Comparison of ENCODE assay signal across 32 cellular contexts in the genomic region with DNA sequence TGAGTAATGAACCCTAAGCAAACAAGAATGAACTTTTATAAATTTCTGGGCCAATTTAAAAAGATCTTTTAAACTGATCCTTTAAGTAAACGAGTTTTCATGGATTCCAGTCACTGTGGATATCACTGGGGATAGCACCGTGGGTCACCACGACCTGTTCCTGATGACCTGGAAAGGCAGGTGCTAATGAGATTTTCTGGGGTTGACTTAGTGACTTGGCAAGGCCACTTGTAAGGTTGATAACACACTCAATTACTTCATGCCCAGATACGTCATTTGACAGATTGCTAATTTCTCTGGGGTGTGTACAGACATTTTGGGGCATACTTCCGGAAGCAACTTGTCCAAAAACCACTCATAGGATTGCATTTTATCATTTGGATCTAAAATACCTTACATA. TPM values are rescaled to one million over a fixed set of nuclear protein-coding genes. Genes with fewer than 3 reads are reported as not detected.
"Had no signal": no experiment of that assay in that cellular context is flagged by ENCODE, and none has a peak within 500 bp of the region (broad histone marks: within the 10 kb centered on the region; RNA-seq: fewer than 3 reads in every experiment).

No MANE protein-coding gene starts in this region.

- DNase-seq: activated CD4-positive, alpha-beta memory T cell treated with anti-CD3 and anti-CD28 coated beads for 36 hours; activated CD4-positive, alpha-beta T cell treated with anti-CD3 and anti-CD28 coated beads, Interleukin-2, amount 10 ng/mL, durations not matched to agents 7 days and 5 days; activated CD4-positive, CD25-positive, alpha-beta regulatory T cell; activated CD8-positive, alpha-beta memory T cell treated with anti-CD3 and anti-CD28 coated beads for 24 hours; activated gamma-delta T cell; activated naive CD4-positive, alpha-beta T cell treated with anti-CD3 and anti-CD28 coated beads for 36 hours; activated T-cell treated with anti-CD3 and anti-CD28 coated beads for 4 hours; activated T-cell treated with anti-CD3 and anti-CD28 coated beads, Interleukin-2, amount 50 U/mL, for 48 hours; amygdala; brain microvascular endothelial cell; NCI-H1092 treated with DMSO at 0.1 percent for 48 hours; NCI-H1417 treated with DMSO at 0.1 percent for 48 hours; NCI-H1694; NCI-H2029; NCI-H2107; NCI-H2171 treated with DMSO at 0.1 percent for 48 hours; NCI-H226; NCI-H526; NCI-H774; NK-92 treated with Interleukin-12 subunit alpha and Interleukin-12 subunit beta, amount 100 ng/mL, for 24 hours; OCI-M1; RPMI8226; SJCRH30; SK-N-SH; T-helper 1 cell had no signal

- H3K27me3 ChIP-seq: brain microvascular endothelial cell, cardiac muscle cell, SJCRH30 had no signal

- H3K9ac ChIP-seq: KMS-11, SK-N-SH had no signal

- ATAC-seq: activated T-helper 17 cell treated with anti-CD3 and anti-CD28 coated beads, Interleukin-2, amount 50 U/mL, for 72 hours; Panc1 had no signal

- H3K36me3 ChIP-seq: brain microvascular endothelial cell, cardiac muscle cell had no signal

- H3K27ac ChIP-seq: brain microvascular endothelial cell, cardiac muscle cell, KMS-11, SJCRH30, VCaP had no signal

- H3K4me2 ChIP-seq: KMS-11, SK-N-SH had no signal

- H3K9me3 ChIP-seq: SJCRH30, SK-N-SH had no signal

- H3K4me3 ChIP-seq: cardiac muscle cell, SJCRH30 had no signal

RNA-seq across cellular contexts. Expression of a gene that starts 24.5 kb away (rescaled TPM):
- total RNA-seq: activated CD4-positive, alpha-beta memory T cell treated with anti-CD3 and anti-CD28 coated beads for 36 hours; activated CD4-positive, alpha-beta T cell treated with anti-CD3 and anti-CD28 coated beads, Interleukin-2, amount 10 ng/mL, durations not matched to agents 7 days and 5 days; activated T-helper 17 cell treated with anti-CD3 and anti-CD28 coated beads, Interleukin-2, amount 50 U/mL, for 72 hours; T-helper 2 cell treated with Interferon-gamma antibody and Interleukin-4, amounts not matched to agents 100 ng/mL and 5 ng/mL, for 36 hours had no signal

RNA-seq across cellular contexts. Expression of a gene that starts 39.3 kb away (rescaled TPM):
- total RNA-seq: activated CD4-positive, alpha-beta T cell treated with anti-CD3 and anti-CD28 coated beads, Interleukin-2, amount 10 ng/mL, durations not matched to agents 7 days and 5 days; MCF 10A; SJCRH30; T-helper 2 cell treated with Interferon-gamma antibody and Interleukin-4, amounts not matched to agents 100 ng/mL and 5 ng/mL, for 36 hours had no signal
